29 cellular contexts compared by ENCODE assay signal in genomic region chr10:120765241-120765803, GRCh38.
"Had no signal": no experiment of that assay in that cellular context is flagged by ENCODE, and none has a peak within 500 bp of the region (broad histone marks: within the 10 kb centered on the region; RNA-seq: fewer than 3 reads in every experiment).

No MANE protein-coding gene starts in this region.

- H3K27ac Mint-ChIP-seq: activated B cell treated with CpG ODN at 0.5 μM for 24 hours; activated CD4-positive, alpha-beta memory T cell treated with anti-CD3 and anti-CD28 coated beads for 36 hours; activated CD4-positive, alpha-beta T cell treated with anti-CD3 and anti-CD28 coated beads, Interleukin-2, amount 10 ng/mL, durations not matched to agents 24 days and 14 days; activated naive CD4-positive, alpha-beta T cell treated with anti-CD3 and anti-CD28 coated beads, Interleukin-2, amount 50 U/mL, for 72 hours; activated naive CD8-positive, alpha-beta T cell treated with anti-CD3 and anti-CD28 coated beads, Interleukin-2, amount 50 U/mL, for 24 hours; T-helper 1 cell treated with Interleukin-12 subunit alpha and Interleukin-12 subunit beta and Interleukin-4 antibody, amounts not matched to agents 30 μg/mL and 1 μg/mL, for 36 hours had no signal

- ATAC-seq: activated naive CD4-positive, alpha-beta T cell treated with anti-CD3 and anti-CD28 coated beads, Interleukin-2, amount 50 U/mL, for 72 hours; activated naive CD8-positive, alpha-beta T cell treated with anti-CD3 and anti-CD28 coated beads, Interleukin-2, amount 50 U/mL, for 24 hours; activated T-cell treated with anti-CD3 and anti-CD28 coated beads, Interleukin-2, amount 50 U/mL, for 4 hours; body of pancreas had no signal

- H3K4me1 ChIP-seq: ascending aorta, body of pancreas, Peyer's patch, SJCRH30 had no signal

- H3K27me3 Mint-ChIP-seq: activated B cell treated with CpG ODN at 0.5 μM for 24 hours; activated CD4-positive, alpha-beta memory T cell treated with anti-CD3 and anti-CD28 coated beads for 36 hours; activated CD4-positive, alpha-beta T cell treated with anti-CD3 and anti-CD28 coated beads, Interleukin-2, amount 10 ng/mL, durations not matched to agents 24 days and 14 days had no signal

- H3K4me3 Mint-ChIP-seq: activated B cell treated with CpG ODN at 0.5 μM for 24 hours; activated CD4-positive, alpha-beta memory T cell treated with anti-CD3 and anti-CD28 coated beads for 36 hours; activated CD4-positive, alpha-beta T cell treated with anti-CD3 and anti-CD28 coated beads, Interleukin-2, amount 10 ng/mL, durations not matched to agents 24 days and 14 days; activated naive CD8-positive, alpha-beta T cell treated with anti-CD3 and anti-CD28 coated beads, Interleukin-2, amount 50 U/mL, for 24 hours; activated T-cell treated with anti-CD3 and anti-CD28 coated beads, Interleukin-2, amount 50 U/mL, for 4 hours; central memory CD8-positive, alpha-beta T cell; T-helper 1 cell treated with Interleukin-12 subunit alpha and Interleukin-12 subunit beta and Interleukin-4 antibody, amounts not matched to agents 30 μg/mL and 1 μg/mL, for 36 hours had no signal

- H3K27me3 ChIP-seq: ascending aorta, body of pancreas, Peyer's patch had no signal

- H3K36me3 ChIP-seq: ascending aorta, Peyer's patch, SJCRH30 had no signal

- H3K4me1 Mint-ChIP-seq: activated B cell treated with CpG ODN at 0.5 μM for 24 hours; activated CD4-positive, alpha-beta T cell treated with anti-CD3 and anti-CD28 coated beads, Interleukin-2, amount 10 ng/mL, durations not matched to agents 24 days and 14 days; activated naive CD8-positive, alpha-beta T cell treated with anti-CD3 and anti-CD28 coated beads, Interleukin-2, amount 50 U/mL, for 24 hours; central memory CD8-positive, alpha-beta T cell had no signal

- H3K27ac ChIP-seq: ascending aorta, body of pancreas, Peyer's patch, RWPE1, SJCRH30 had no signal

- DNase-seq: activated B cell treated with CpG ODN at 0.5 μM for 24 hours; activated CD4-positive, alpha-beta memory T cell treated with anti-CD3 and anti-CD28 coated beads for 36 hours; activated CD4-positive, alpha-beta T cell treated with anti-CD3 and anti-CD28 coated beads for 1 hour; activated CD4-positive, alpha-beta T cell treated with anti-CD3 and anti-CD28 coated beads, Interleukin-2, amount 10 ng/mL, durations not matched to agents 24 days and 14 days; activated CD8-positive, alpha-beta memory T cell treated with anti-CD3 and anti-CD28 coated beads for 24 hours; activated effector memory CD4-positive, alpha-beta T cell treated with anti-CD3 and anti-CD28 coated beads, Interleukin-2, amount 50 U/mL, for 16 hours; activated naive CD4-positive, alpha-beta T cell treated with Interleukin-2 at 50 U/mL for 16 hours; activated naive CD8-positive, alpha-beta T cell treated with anti-CD3 and anti-CD28 coated beads, Interleukin-2, amount 50 U/mL, for 24 hours; activated T-cell treated with anti-CD3 and anti-CD28 coated beads, Interleukin-2, amount 50 U/mL, for 4 hours; amniotic stem cell; body of pancreas; Kasumi-1; NCI-H1105 treated with DMSO at 0.1 percent for 48 hours; NCI-H1436 treated with DMSO at 0.1 percent for 48 hours; NCI-H1930; NCI-H2171; NCI-H2227 treated with DMSO at 0.1 percent for 48 hours; NCI-H446 treated with DMSO at 0.1 percent for 48 hours; NCI-H526; NCI-H774; NK-92 treated with Interleukin-12 subunit alpha and Interleukin-12 subunit beta, amount 100 ng/mL, for 24 hours; Peyer's patch; Right ventricle myocardium superior; SJCRH30 had no signal

- H3K4me3 ChIP-seq: ascending aorta, body of pancreas, Peyer's patch, SJCRH30 had no signal

- H3K9me3 Mint-ChIP-seq: activated B cell treated with CpG ODN at 0.5 μM for 24 hours; activated CD4-positive, alpha-beta memory T cell treated with anti-CD3 and anti-CD28 coated beads for 36 hours; activated CD4-positive, alpha-beta T cell treated with anti-CD3 and anti-CD28 coated beads, Interleukin-2, amount 10 ng/mL, durations not matched to agents 24 days and 14 days; activated naive CD4-positive, alpha-beta T cell treated with anti-CD3 and anti-CD28 coated beads, Interleukin-2, amount 50 U/mL, for 72 hours; activated naive CD8-positive, alpha-beta T cell treated with anti-CD3 and anti-CD28 coated beads, Interleukin-2, amount 50 U/mL, for 24 hours; activated T-cell treated with anti-CD3 and anti-CD28 coated beads, Interleukin-2, amount 50 U/mL, for 4 hours; central memory CD8-positive, alpha-beta T cell; T-helper 1 cell treated with Interleukin-12 subunit alpha and Interleukin-12 subunit beta and Interleukin-4 antibody, amounts not matched to agents 30 μg/mL and 1 μg/mL, for 36 hours had no signal

- H3K36me3 Mint-ChIP-seq: activated CD4-positive, alpha-beta memory T cell treated with anti-CD3 and anti-CD28 coated beads for 36 hours; activated naive CD4-positive, alpha-beta T cell treated with anti-CD3 and anti-CD28 coated beads, Interleukin-2, amount 50 U/mL, for 72 hours had no signal

- H3K9me3 ChIP-seq: ascending aorta, body of pancreas, Peyer's patch, SJCRH30 had no signal
